32 cellular contexts compared by ENCODE assay signal in the genomic region with DNA sequence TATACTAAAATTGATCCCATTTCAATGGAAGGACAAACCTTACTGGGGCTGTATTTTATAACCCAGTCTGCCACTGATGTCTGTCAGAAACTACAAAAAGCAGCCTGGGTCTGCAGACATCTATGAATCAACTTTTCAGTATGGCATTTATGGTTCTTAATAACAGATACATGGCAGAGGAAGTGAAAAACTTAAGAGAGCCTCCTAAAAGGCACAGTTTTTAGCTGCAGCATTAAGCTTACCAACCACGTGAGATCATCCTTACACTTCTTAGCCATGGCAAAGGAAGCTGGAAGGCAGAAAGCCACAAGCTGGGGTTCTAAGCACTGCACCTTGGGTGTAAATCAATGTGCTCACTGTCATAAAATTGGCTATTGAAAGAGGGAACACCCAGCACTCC.
A peak's percentile ranks its signal among the peaks of the same experiment; 100 is the strongest.
DNase-seq lines count a peak whose midpoint lies in the region; ATAC-seq and TF ChIP-seq lines count a peak whose summit lies in the region.
"Had no signal": no experiment of that assay in that cellular context is flagged by ENCODE, and none has a peak within 500 bp of the region (broad histone marks: within the 10 kb centered on the region; RNA-seq: fewer than 3 reads in every experiment).

No MANE protein-coding gene starts in this region.

- CTCF ChIA-PET in GM10248 (lab: Yijun Ruan, JAX): interaction anchor here (1.0 to 1.1 kb wide), 2 partner anchors 9 to 38 kb away, joined by 3 read pairs; no protein-coding TSS in a partner anchor

- TF ChIP-seq CTCF in GM10248 (IDR thresholded peaks at IDR 0.05; ENCODE audit: control extremely low read depth, extremely low read depth, low read depth, missing control alignments) (no peak), GM13976 (IDR thresholded peaks at IDR 0.05; ENCODE audit: borderline replicate concordance, control extremely low read depth, extremely low read depth, insufficient read depth, missing control alignments) (no peak)

- POLR2A ChIA-PET in GM10248 (lab: Yijun Ruan, JAX): no interaction called here

- in situ Hi-C loops in GM13976 (cut with MboI; ENCODE audit: low sequenced_read_pairs, unreplicated experiment): no loop called here

- DNase-seq in GM10248 (ENCODE audit: extremely low spot score) (no peak), midbrain (lab: John Stamatoyannopoulos, UW) (no peak), NCI-H2196 (lab: John Stamatoyannopoulos, UW; ENCODE audit: unreplicated experiment) (no peak), GM13976 (ENCODE audit: low spot score) (no peak)
- DNase-seq: activated CD4-positive, alpha-beta memory T cell treated with anti-CD3 and anti-CD28 coated beads, Interleukin-2, amount 10 ng/mL, durations not matched to agents 7 days and 5 days; activated CD4-positive, alpha-beta T cell treated with anti-CD3 and anti-CD28 coated beads for 1 hour; activated CD8-positive, alpha-beta memory T cell treated with anti-CD3 and anti-CD28 coated beads, Interleukin-2, amount 50 U/mL, for 48 hours; activated naive CD4-positive, alpha-beta T cell treated with anti-CD3 and anti-CD28 coated beads, Interleukin-2, amount 10 ng/mL, durations not matched to agents 7 days and 5 days; body of pancreas; CD8-positive, alpha-beta memory T cell; endodermal cell; foreskin fibroblast; GOT3; heart left ventricle; HFFc6; left ventricle myocardium inferior; mesendoderm; MM.1S; NCI-H1417 treated with DMSO at 0.1 percent for 48 hours; NCI-H2081 treated with DMSO at 0.1 percent for 48 hours; NCI-H446; NCI-H748 treated with DMSO at 0.1 percent for 48 hours; ovary; Right ventricle myocardium superior; stimulated activated CD4-positive, alpha-beta T cell treated with anti-CD3 and anti-CD28 coated beads, Interleukin-15, amount 100 ng/mL, for 24 hours; stimulated activated CD4-positive, alpha-beta T cell treated with anti-CD3 and anti-CD28 coated beads, Interleukin-4, amount 100 ng/mL, for 4 hours had no signal

- ATAC-seq in GM18511 (IDR thresholded peaks at IDR 0.05; ENCODE audit: unreplicated experiment) (peak; percentile 83), GM21381 (IDR thresholded peaks at IDR 0.05; ENCODE audit: unreplicated experiment) (peak; percentile 73), HG03025 (IDR thresholded peaks at IDR 0.05; ENCODE audit: low FRiP score, unreplicated experiment) (peak; percentile 87), HG03565 (IDR thresholded peaks at IDR 0.05; ENCODE audit: unreplicated experiment) (peak; percentile 68)
- ATAC-seq: body of pancreas, esophagus mucosa, heart left ventricle, Panc1 had no signal
